Comparison of ENCODE assay signal across 9 cellular contexts in genomic region chr10:1736972-1737221, GRCh38. TPM values are rescaled to one million over a fixed set of nuclear protein-coding genes. Genes with fewer than 3 reads are reported as not detected.
A peak's percentile ranks its signal among the peaks of the same experiment; 100 is the strongest.
DNase-seq lines count a peak whose midpoint lies in the region; ATAC-seq and TF ChIP-seq lines count a peak whose summit lies in the region.
"Had no signal": no experiment of that assay in that cellular context is flagged by ENCODE, and none has a peak within 500 bp of the region (broad histone marks: within the 10 kb centered on the region; RNA-seq: fewer than 3 reads in every experiment).

No MANE protein-coding gene starts in this region.

- H3K27me3 ChIP-seq in subcutaneous abdominal adipose tissue (ENCODE audit: control insufficient read depth in 5 of 5, insufficient read depth in 4 of 5, low read length in 5 of 5) = peaks cover 35 to 60% (median 48%) of the 10 kb centered on the region in 5 donors
- H3K27me3 ChIP-seq in ovary = no peaks in the 10 kb centered on the region

- CTCF ChIA-PET in T-cell (lab: Charles Lee) = no interaction called here

- no peak overlapping the region for H3K9ac ChIP-seq in subcutaneous abdominal adipose tissue (ENCODE audit: low read length in 5 of 5)

- WGBS in ovary, 3 donors = 0 to 2% (median 1%) methylated on average over 17 of the region's 17 CpGs

- H3K27ac ChIP-seq in subcutaneous abdominal adipose tissue (ENCODE audit: low read depth, low read length) (no peak overlapping the region), ovary (no peak overlapping the region)

- DNase-seq in T-helper 1 cell (no peak), T-cell (no peak), iPS-NIHi11 (ENCODE audit: low spot score) (peak; percentile 52), ovary (no peak)
- DNase-seq in activated effector memory CD4-positive, alpha-beta T cell treated with anti-CD3 and anti-CD28 coated beads, Interleukin-2, amount 50 U/mL, for 16 hours = no peak

- intact Hi-C loops in ovary (cut with DNase I) = no loop called here

- peak overlapping the region; percentile 63 for H3K4me3 Mint-ChIP-seq in T-helper 1 cell treated with Interleukin-12 subunit alpha and Interleukin-12 subunit beta and Interleukin-4 antibody, amounts not matched to agents 30 μg/mL and 1 μg/mL, for 36 hours
- H3K4me3 Mint-ChIP-seq in T-cell = peak overlapping the region in 2 of 3 donors; percentile 31 to 40

- ATAC-seq in T-cell (replicated peaks in 1 of 4) (no peak), HG03025 (IDR thresholded peaks at IDR 0.05; ENCODE audit: low FRiP score, unreplicated experiment) (no peak)

- H3K4me1 Mint-ChIP-seq in T-helper 1 cell treated with Interleukin-12 subunit alpha and Interleukin-12 subunit beta and Interleukin-4 antibody, amounts not matched to agents 30 μg/mL and 1 μg/mL, for 36 hours (ENCODE audit: low read depth) = peaks cover 12% of the 10 kb centered on the region
- H3K4me1 Mint-ChIP-seq in T-cell = peaks cover 0 to 22% (median 9%) of the 10 kb centered on the region in 3 donors

- H3K36me3 ChIP-seq in subcutaneous abdominal adipose tissue (ENCODE audit: control insufficient read depth in 5 of 5, insufficient read depth in 5 of 5, low read length in 5 of 5) = no peaks in the 10 kb centered on the region
- no peaks in the 10 kb centered on the region for H3K36me3 ChIP-seq in ovary

- H3K4me3 ChIP-seq in subcutaneous abdominal adipose tissue (ENCODE audit: low read depth in 1 of 5, low read length in 5 of 5) (peak overlapping the region in 3 of 5 donors; percentile 31 to 42 (median 38)), ovary (no peak overlapping the region)

- peaks cover 85% of the 10 kb centered on the region for H3K27me3 Mint-ChIP-seq in T-helper 1 cell treated with Interleukin-12 subunit alpha and Interleukin-12 subunit beta and Interleukin-4 antibody, amounts not matched to agents 30 μg/mL and 1 μg/mL, for 36 hours (ENCODE audit: low read depth)
- H3K27me3 Mint-ChIP-seq in T-cell = peaks cover 60 to 77% of the 10 kb centered on the region in 2 donors

- H3K36me3 Mint-ChIP-seq in T-helper 1 cell treated with Interleukin-12 subunit alpha and Interleukin-12 subunit beta and Interleukin-4 antibody, amounts not matched to agents 30 μg/mL and 1 μg/mL, for 36 hours (ENCODE audit: low read depth) = no peaks in the 10 kb centered on the region
- no peaks in the 10 kb centered on the region for H3K36me3 Mint-ChIP-seq in T-cell

- H3K9me3 ChIP-seq in subcutaneous abdominal adipose tissue (ENCODE audit: control insufficient read depth in 5 of 5, low read length in 5 of 5) (no peaks in the 10 kb centered on the region), ovary (no peaks in the 10 kb centered on the region)

- TF ChIP-seq CTCF in ovary (IDR thresholded peaks at IDR 0.05) = no peak

- POLR2A ChIA-PET in T-cell (lab: Charles Lee) = no interaction called here

- no peak for TF ChIP-seq EP300 in ovary (IDR thresholded peaks at IDR 0.05)

- TF ChIP-seq POLR2A in ovary (IDR thresholded peaks at IDR 0.05) = no peak

- no peaks in the 10 kb centered on the region for H3K9me3 Mint-ChIP-seq in T-helper 1 cell treated with Interleukin-12 subunit alpha and Interleukin-12 subunit beta and Interleukin-4 antibody, amounts not matched to agents 30 μg/mL and 1 μg/mL, for 36 hours
- H3K9me3 Mint-ChIP-seq in T-cell = no peaks in the 10 kb centered on the region
- H3K9me3 Mint-ChIP-seq: activated T-helper 2 cell treated with anti-CD3 and anti-CD28 coated beads, Interferon-gamma antibody, Interleukin-2, Interleukin-4, amounts not matched to agents 10 μg/mL and 5 μg/mL and 100 μg/mL, durations not matched to agents 14 hours and 24 hours and 36 hours had no signal

- H3K4me1 ChIP-seq in subcutaneous abdominal adipose tissue (ENCODE audit: control insufficient read depth in 5 of 5, insufficient read depth in 5 of 5, low read length in 5 of 5) (peaks cover 0 to 15% (median 10%) of the 10 kb centered on the region in 5 donors), ovary (ENCODE audit: insufficient read depth) (peaks cover 2% of the 10 kb centered on the region)

- no peak overlapping the region for H3K27ac Mint-ChIP-seq in T-helper 1 cell treated with Interleukin-12 subunit alpha and Interleukin-12 subunit beta and Interleukin-4 antibody, amounts not matched to agents 30 μg/mL and 1 μg/mL, for 36 hours
- H3K27ac Mint-ChIP-seq in T-cell = no peak overlapping the region
- H3K27ac Mint-ChIP-seq: activated T-helper 2 cell treated with anti-CD3 and anti-CD28 coated beads, Interferon-gamma antibody, Interleukin-2, Interleukin-4, amounts not matched to agents 10 μg/mL and 5 μg/mL and 100 μg/mL, durations not matched to agents 14 hours and 24 hours and 36 hours had no signal

RNA-seq across cellular contexts. Expression of gene ADARB2, which starts 0.4 kb away (rescaled TPM):
- total RNA-seq in T-cell (1 to 10 TPM in 1 of 5 donors, under 1 TPM in 4; 0.07 to 4.0 (median 0.41) TPM), ovary (1 to 10 TPM in 2 of 7 donors, under 1 TPM in 3, not detected in 2; 0.12 to 2.0 (median 0.36) TPM)
- polyA plus RNA-seq in ovary = under 1 TPM; 0.22 to 0.63 TPM
